ENCODE assay signal across 9 cellular contexts in the genomic region with DNA sequence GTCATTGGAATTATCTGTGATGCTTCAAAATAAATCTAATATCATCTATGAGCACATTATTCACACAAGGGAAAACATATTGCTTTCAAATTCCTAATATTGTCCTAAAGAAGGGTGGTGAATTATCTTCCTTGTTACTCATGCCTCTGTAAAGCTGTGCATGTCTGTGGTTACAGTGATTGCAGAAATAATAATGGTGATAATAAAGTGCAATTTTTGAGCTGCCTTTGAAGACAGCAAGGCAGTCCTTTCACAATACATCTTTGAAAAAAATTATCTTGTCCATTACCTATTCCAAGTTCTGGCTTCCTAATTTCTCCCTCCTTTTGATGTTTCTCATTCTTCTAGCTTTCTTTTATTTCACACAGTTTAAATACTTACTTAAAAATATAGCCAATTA.
"Had no signal": no experiment of that assay in that cellular context is flagged by ENCODE, and none has a peak within 500 bp of the region (broad histone marks: within the 10 kb centered on the region; RNA-seq: fewer than 3 reads in every experiment).

No MANE protein-coding gene starts in this region.

- H3K27ac ChIP-seq: HL-60, KMS-11 had no signal

- H3K4me1 Mint-ChIP-seq: IgD-negative memory B cell had no signal

- FAIRE-seq: HepG2, HTR-8/SVneo, K562 had no signal

- H3K4me3 Mint-ChIP-seq: IgD-negative memory B cell had no signal

- H3K27me3 Mint-ChIP-seq: IgD-negative memory B cell had no signal

- DNase-seq: IMR-90, KBM-7, KG1 had no signal

- H3K4me2 ChIP-seq: KMS-11 had no signal

- H3K4me3 ChIP-seq: K562 had no signal

- H3K9ac ChIP-seq: KMS-11 had no signal

- H3K27ac Mint-ChIP-seq: IgD-negative memory B cell had no signal

- H3K36me3 Mint-ChIP-seq: IgD-negative memory B cell had no signal
